In genomic region chr4:142282870-142283431, GRCh38 we compare ENCODE assay signal across 9 cellular contexts.
A peak's percentile ranks its signal among the peaks of the same experiment; 100 is the strongest.
DNase-seq lines count a peak whose midpoint lies in the region; ATAC-seq and TF ChIP-seq lines count a peak whose summit lies in the region.
"Had no signal": no experiment of that assay in that cellular context is flagged by ENCODE, and none has a peak within 500 bp of the region (broad histone marks: within the 10 kb centered on the region; RNA-seq: fewer than 3 reads in every experiment).

No MANE protein-coding gene starts in this region.

- H3K27ac ChIP-seq in heart left ventricle (no peak overlapping the region), transverse colon (no peak overlapping the region)

- ATAC-seq in heart left ventricle (no peak), left cardiac atrium (no peak)

- no peak overlapping the region for H3K4me3 ChIP-seq in heart left ventricle
- H3K4me3 ChIP-seq in fibroblast of the aortic adventitia (ENCODE audit: low read depth, low read length): no peak overlapping the region
- no peak overlapping the region for H3K4me3 ChIP-seq in transverse colon

- in situ Hi-C loops in transverse colon (cut with MboI; ENCODE audit: low pct_ligation_motif_present in 1 of 4, low pct_unique_long_range_greater_than_20kb in 1 of 4, low sequenced_read_pairs in 3 of 4): no loop called here

- intact Hi-C loops in heart left ventricle (cut with DNase I) (loop anchor here in 4 of 10 donors (5.0 to 10.0 kb wide), 4 partner anchors 98 to 562 kb away; partner anchors contain the start of gene INPP4B (in 1 of the 4)), left cardiac atrium (cut with DNase I) (no loop called here), transverse colon (cut with DNase I; ENCODE audit: low total_unique reads) (no loop called here)

- TF ChIP-seq EP300 in transverse colon (IDR thresholded peaks at IDR 0.05; ENCODE audit: low read depth): no peak

- DNase-seq in heart left ventricle: no peak
- DNase-seq in left cardiac atrium: no peak
- peak; percentile 20 for DNase-seq in NCI-H748 (lab: John Stamatoyannopoulos, UW; ENCODE audit: unreplicated experiment)
- DNase-seq in fibroblast of the aortic adventitia (ENCODE audit: low read depth): peak; percentile 52
- DNase-seq in transverse colon: no peak
- DNase-seq in UCSD-AML1 (lab: John Stamatoyannopoulos, UW; ENCODE audit: unreplicated experiment): no peak
- DNase-seq in globus pallidus (ENCODE audit: low spot score): no peak
- DNase-seq in NCI-H2227 treated with DMSO at 0.1 percent for 48 hours (lab: John Stamatoyannopoulos, UW): no peak
- DNase-seq: activated CD8-positive, alpha-beta memory T cell treated with anti-CD3 and anti-CD28 coated beads, Interleukin-2, amount 50 U/mL, for 4 hours had no signal

- H3K27me3 ChIP-seq in heart left ventricle (no peaks in the 10 kb centered on the region), transverse colon (no peaks in the 10 kb centered on the region)

- no peaks in the 10 kb centered on the region for H3K9me3 ChIP-seq in heart left ventricle
- no peaks in the 10 kb centered on the region for H3K9me3 ChIP-seq in transverse colon

- H3K4me1 ChIP-seq in heart left ventricle: peaks cover 0 to 5% (median 0%) of the 10 kb centered on the region in 12 donors
- H3K4me1 ChIP-seq in transverse colon: peaks cover 0 to 2% (median 0%) of the 10 kb centered on the region in 4 donors

- WGBS in heart left ventricle, 4 donors: 15 to 37% (median 20%) methylated on average over 2 of the region's 2 CpGs
- 21 to 43% methylated on average over 2 of the region's 2 CpGs for WGBS in transverse colon (ENCODE audit: low coverage in 1 of 2), 2 donors

- TF ChIP-seq CTCF in heart left ventricle (IDR thresholded peaks at IDR 0.05) (peak; percentile 39 to 60 (median 48)), fibroblast of the aortic adventitia (IDR thresholded peaks at IDR 0.05; ENCODE audit: insufficient read depth, low read length) (peak; percentile 65), transverse colon (IDR thresholded peaks at IDR 0.05) (peak; percentile 46 to 67 (median 60))

- TF ChIP-seq POLR2A in heart left ventricle (IDR thresholded peaks at IDR 0.05) (no peak), transverse colon (IDR thresholded peaks at IDR 0.05) (no peak)

- H3K36me3 ChIP-seq in heart left ventricle: no peaks in the 10 kb centered on the region
- no peaks in the 10 kb centered on the region for H3K36me3 ChIP-seq in transverse colon

Comparison
In these comparisons a context has a peak if more than half of its experiments do, and no peak if none do; other contexts are left out.
1. DNase-seq: peak in NCI-H748 (single experiment) and fibroblast of the aortic adventitia (single experiment); none in heart left ventricle (0 of 5), left cardiac atrium (single experiment), transverse colon (single experiment), UCSD-AML1 (single experiment), globus pallidus (single experiment) and NCI-H2227 treated with DMSO at 0.1 percent for 48 hours (single experiment).
2. Peak in every context shown above with its lines, with median percentiles within 50 percentile points of each other: CTCF ChIP-seq.